In genomic region chr18:58105908-58106673, GRCh38 we compare ENCODE assay signal across 19 cellular contexts.
A peak's percentile ranks its signal among the peaks of the same experiment; 100 is the strongest.
DNase-seq lines count a peak whose midpoint lies in the region; ATAC-seq and TF ChIP-seq lines count a peak whose summit lies in the region.
"Had no signal": no experiment of that assay in that cellular context is flagged by ENCODE, and none has a peak within 500 bp of the region (broad histone marks: within the 10 kb centered on the region; RNA-seq: fewer than 3 reads in every experiment).

No MANE protein-coding gene starts in this region.

- peaks cover 3% of the 10 kb centered on the region for H3K9me3 Mint-ChIP-seq in progenitor cell of endocrine pancreas (ENCODE audit: low read depth)
- H3K9me3 Mint-ChIP-seq: activated T-helper 17 cell treated with anti-CD3 and anti-CD28 coated beads, Interleukin-2, amount 50 U/mL, for 72 hours; H9 had no signal

- no peak for ATAC-seq in GM21529 (IDR thresholded peaks at IDR 0.05; ENCODE audit: unreplicated experiment)
- ATAC-seq: activated CD8-positive, alpha-beta memory T cell treated with anti-CD3 and anti-CD28 coated beads, Interleukin-2, amount 10 ng/mL, durations not matched to agents 7 days and 5 days; activated T-helper 17 cell treated with anti-CD3 and anti-CD28 coated beads, Interleukin-2, amount 50 U/mL, for 72 hours had no signal

- H3K27me3 Mint-ChIP-seq in progenitor cell of endocrine pancreas: no peaks in the 10 kb centered on the region

- TF ChIP-seq CTCF in progenitor cell of endocrine pancreas (IDR thresholded peaks at IDR 0.05; ENCODE audit: unreplicated experiment): no peak

- H3K4me1 Mint-ChIP-seq in progenitor cell of endocrine pancreas (ENCODE audit: low read depth): peaks cover 47% of the 10 kb centered on the region
- H3K4me1 Mint-ChIP-seq: activated CD8-positive, alpha-beta memory T cell treated with anti-CD3 and anti-CD28 coated beads, Interleukin-2, amount 10 ng/mL, durations not matched to agents 7 days and 5 days had no signal

- peaks cover 10% of the 10 kb centered on the region for H3K36me3 Mint-ChIP-seq in progenitor cell of endocrine pancreas (ENCODE audit: insufficient read depth)
- H3K36me3 Mint-ChIP-seq: activated CD8-positive, alpha-beta memory T cell treated with anti-CD3 and anti-CD28 coated beads, Interleukin-2, amount 10 ng/mL, durations not matched to agents 7 days and 5 days had no signal

- peak overlapping the region; percentile 17 for H3K27ac Mint-ChIP-seq in progenitor cell of endocrine pancreas
- H3K27ac Mint-ChIP-seq: activated CD8-positive, alpha-beta memory T cell treated with anti-CD3 and anti-CD28 coated beads, Interleukin-2, amount 10 ng/mL, durations not matched to agents 7 days and 5 days; activated T-helper 17 cell treated with anti-CD3 and anti-CD28 coated beads, Interleukin-2, amount 50 U/mL, for 72 hours had no signal

- peak; percentile 79 for DNase-seq in G401 (ENCODE audit: low spot score)
- peak; percentile 81 for DNase-seq in NCI-H524 treated with DMSO at 0.1 percent for 48 hours (lab: John Stamatoyannopoulos, UW)
- DNase-seq in cerebellum (ENCODE audit: low spot score): peak; percentile 44
- no peak for DNase-seq in progenitor cell of endocrine pancreas (ENCODE audit: low spot score, unreplicated experiment)
- no peak for DNase-seq in stimulated activated CD4-positive, alpha-beta T cell treated with anti-CD3 and anti-CD28 coated beads, Interleukin-4, amount 100 ng/mL, for 24 hours
- DNase-seq in cerebellar nuclear complex (lab: John Stamatoyannopoulos, UW): no peak
- DNase-seq in kidney tubule cell (ENCODE audit: low spot score): no peak
- DNase-seq: activated CD4-positive, alpha-beta T cell treated with anti-CD3 and anti-CD28 coated beads for 4 hours; activated CD8-positive, alpha-beta memory T cell treated with anti-CD3 and anti-CD28 coated beads, Interleukin-2, amount 10 ng/mL, durations not matched to agents 7 days and 5 days; foreskin melanocyte; H9; mesendoderm; NCI-H1092; NK-92 treated with Interleukin-12 subunit alpha and Interleukin-12 subunit beta, amount 100 ng/mL, for 24 hours; RPMI8226; spleen; stimulated activated CD8-positive, alpha-beta memory T cell treated with anti-CD3 and anti-CD28 coated beads, Interleukin-4, amount 100 ng/mL, for 48 hours had no signal

- in situ Hi-C loops in G401 (cut with HindIII; ENCODE audit: low sequenced_read_pairs): no loop called here

- H3K4me3 Mint-ChIP-seq in progenitor cell of endocrine pancreas (ENCODE audit: low read depth): no peak overlapping the region
- H3K4me3 Mint-ChIP-seq: activated CD8-positive, alpha-beta memory T cell treated with anti-CD3 and anti-CD28 coated beads, Interleukin-2, amount 10 ng/mL, durations not matched to agents 7 days and 5 days; activated T-helper 17 cell treated with anti-CD3 and anti-CD28 coated beads, Interleukin-2, amount 50 U/mL, for 72 hours; H9 had no signal

Comparison
In these comparisons a context has a peak if more than half of its experiments do, and no peak if none do; other contexts are left out.
1. DNase-seq: peak in G401 (single experiment), NCI-H524 treated with DMSO at 0.1 percent for 48 hours (single experiment) and cerebellum (single experiment); none in progenitor cell of endocrine pancreas (single experiment), stimulated activated CD4-positive, alpha-beta T cell treated with anti-CD3 and anti-CD28 coated beads, Interleukin-4, amount 100 ng/mL, for 24 hours (single experiment), cerebellar nuclear complex (0 of 2) and kidney tubule cell (single experiment).